In genomic region chr5:76813982-76814562, GRCh38 we compare ENCODE assay signal across 14 cellular contexts. TPM values are rescaled to one million over a fixed set of nuclear protein-coding genes. Genes with fewer than 3 reads are reported as not detected.
DNase-seq lines count a peak whose midpoint lies in the region; ATAC-seq and TF ChIP-seq lines count a peak whose summit lies in the region.
"Had no signal": no experiment of that assay in that cellular context is flagged by ENCODE, and none has a peak within 500 bp of the region (broad histone marks: within the 10 kb centered on the region; RNA-seq: fewer than 3 reads in every experiment).

No MANE protein-coding gene starts in this region.

- H2BK5ac ChIP-seq in mesenchymal stem cell (ENCODE audit: low read depth, low read length, poor library complexity, severe bottlenecking): no peak overlapping the region

- H3K27ac ChIP-seq in mesenchymal stem cell (ENCODE audit: low read length, poor library complexity, severe bottlenecking): peak overlapping the region; percentile 66
- H3K27ac ChIP-seq: ascending aorta, vagina, WERI-Rb-1 had no signal

- H3K36me3 ChIP-seq in mesenchymal stem cell (ENCODE audit: control insufficient read depth in 1 of 2, insufficient read depth in 2 of 2, low read depth in 1 of 2, low read length in 2 of 2) (no peaks in the 10 kb centered on the region), mucosa of descending colon (ENCODE audit: low read depth) (no peaks in the 10 kb centered on the region)
- H3K36me3 ChIP-seq: ascending aorta, vagina, WERI-Rb-1 had no signal

- H2AK5ac ChIP-seq in mesenchymal stem cell (ENCODE audit: low read length, severe bottlenecking): no peak overlapping the region

- H3K4me3 Mint-ChIP-seq in chondrocyte (ENCODE audit: unreplicated experiment): no peak overlapping the region
- H3K4me3 Mint-ChIP-seq: CD8-positive, alpha-beta T cell had no signal

- intact Hi-C loops in mucosa of descending colon (cut with DNase I, micrococcal nuclease): no loop called here

- no peaks in the 10 kb centered on the region for H3K9me3 Mint-ChIP-seq in chondrocyte (ENCODE audit: low read depth)
- H3K9me3 Mint-ChIP-seq: CD8-positive, alpha-beta T cell had no signal

- H3K27me3 ChIP-seq in mesenchymal stem cell (ENCODE audit: control insufficient read depth in 1 of 2, insufficient read depth in 1 of 2, low read length in 2 of 2): no peaks in the 10 kb centered on the region
- H3K27me3 ChIP-seq: ascending aorta, vagina had no signal

- no peaks in the 10 kb centered on the region for H3K79me1 ChIP-seq in mesenchymal stem cell (replicated peaks; ENCODE audit: low read length, poor library complexity, severe bottlenecking)

- H3K18ac ChIP-seq in mesenchymal stem cell (ENCODE audit: low read depth in 1 of 2, low read length in 2 of 2): no peak overlapping the region

- H2BK15ac ChIP-seq in mesenchymal stem cell (ENCODE audit: low read depth, poor library complexity, severe bottlenecking): no peak overlapping the region

- H3K27me3 Mint-ChIP-seq in chondrocyte (ENCODE audit: low read depth): no peaks in the 10 kb centered on the region

- no peak overlapping the region for H2BK12ac ChIP-seq in mesenchymal stem cell (ENCODE audit: low read length in 2 of 2)

- no peak for ATAC-seq in HG02642 (IDR thresholded peaks at IDR 0.05; ENCODE audit: poor library complexity, unreplicated experiment)
- no peak for ATAC-seq in mucosa of descending colon
- ATAC-seq: CD8-positive, alpha-beta T cell; esophagus mucosa; left colon had no signal

- H3K4ac ChIP-seq in mesenchymal stem cell (ENCODE audit: low read depth in 1 of 2, low read length in 2 of 2): no peak overlapping the region

- DNase-seq in COLO829 (ENCODE audit: low spot score) (peak; percentile 32), NCI-H226 (peak; percentile 81), chondrocyte (ENCODE audit: low spot score) (no peak), mesenchymal stem cell (peak; percentile 95), cerebellar nuclear complex (lab: John Stamatoyannopoulos, UW) (no peak), hypothalamus (lab: John Stamatoyannopoulos, UW) (no peak), mucosa of descending colon (no peak)
- DNase-seq: CD8-positive, alpha-beta T cell; left colon; WERI-Rb-1 had no signal

- H4K91ac ChIP-seq in mesenchymal stem cell (ENCODE audit: low read length): no peak overlapping the region

- H3K9ac ChIP-seq in mesenchymal stem cell (ENCODE audit: low read length): no peak overlapping the region

- TF ChIP-seq CTCF in chondrocyte (IDR thresholded peaks at IDR 0.05): no peak
- TF ChIP-seq CTCF in mucosa of descending colon (IDR thresholded peaks at IDR 0.05): no peak

- H3K14ac ChIP-seq in mesenchymal stem cell (ENCODE audit: low read length in 2 of 2): no peak overlapping the region

- H3K23ac ChIP-seq in mesenchymal stem cell (ENCODE audit: low read length in 2 of 2): no peak overlapping the region

- H3K4me1 ChIP-seq in mesenchymal stem cell (ENCODE audit: control insufficient read depth, insufficient read depth, low read depth, low read length) (peaks cover 8% of the 10 kb centered on the region), mucosa of descending colon (ENCODE audit: low read depth) (peaks cover 3% of the 10 kb centered on the region)
- H3K4me1 ChIP-seq: ascending aorta had no signal

- H2BK120ac ChIP-seq in mesenchymal stem cell (ENCODE audit: low read depth, low read length): no peak overlapping the region

- WGBS in mesenchymal stem cell: 39% methylated on average over 4 of the region's 4 CpGs

- peak overlapping the region; percentile 50 for H3K27ac Mint-ChIP-seq in chondrocyte (ENCODE audit: unreplicated experiment)
- H3K27ac Mint-ChIP-seq: CD8-positive, alpha-beta T cell had no signal

- H3K4me2 ChIP-seq in mesenchymal stem cell (ENCODE audit: low read length, poor library complexity, severe bottlenecking): no peak overlapping the region

- no peak overlapping the region for H3K4me3 ChIP-seq in mesenchymal stem cell (ENCODE audit: insufficient read depth in 1 of 2, low read depth in 1 of 2, low read length in 2 of 2)
- no peak overlapping the region for H3K4me3 ChIP-seq in mucosa of descending colon
- H3K4me3 ChIP-seq: ascending aorta, vagina had no signal

- H3K36me3 Mint-ChIP-seq in chondrocyte (ENCODE audit: low read depth): no peaks in the 10 kb centered on the region

- H3K9me3 ChIP-seq in mesenchymal stem cell (ENCODE audit: control insufficient read depth, low read length): no peaks in the 10 kb centered on the region
- peaks cover 3% of the 10 kb centered on the region for H3K9me3 ChIP-seq in mucosa of descending colon
- H3K9me3 ChIP-seq: ascending aorta, vagina had no signal

- no peak overlapping the region for H2AFZ ChIP-seq in mesenchymal stem cell (ENCODE audit: low read depth, low read length)

- peaks cover 10% of the 10 kb centered on the region for H3K4me1 Mint-ChIP-seq in chondrocyte (ENCODE audit: low read depth)

- H4K8ac ChIP-seq in mesenchymal stem cell (ENCODE audit: low read length): peak overlapping the region; percentile 55

RNA-seq across cellular contexts. Expression of gene F2RL1, which starts 4.8 kb away (rescaled TPM):
- total RNA-seq in chondrocyte (1.2 to 1.9 TPM (median 1.9 TPM) in 3 replicates), mucosa of descending colon (100 to 1,000 TPM in 2 of 3 donors, 10 to 100 TPM in 1; 58.1 to 177 (median 128) TPM)
- polyA plus RNA-seq in mesenchymal stem cell (2013, experiment 1 of 2): 51.1 TPM
- 51.8 TPM for polyA plus RNA-seq in mesenchymal stem cell (2013, experiment 2 of 2)

RNA-seq across cellular contexts. Expression of gene S100Z, which starts 35.7 kb away (rescaled TPM):
- total RNA-seq in chondrocyte (not detected in 3 replicates), mucosa of descending colon (under 1 TPM in 1 of 3 donors, not detected in 2; 0.78 TPM)
- polyA plus RNA-seq in mesenchymal stem cell (2013, experiment 1 of 2): not detected
- not detected for polyA plus RNA-seq in mesenchymal stem cell (2013, experiment 2 of 2)
- total RNA-seq: ascending aorta; CD8-positive, alpha-beta T cell; vagina had no signal

Comparison
In these comparisons a context has a peak if more than half of its experiments do, and no peak if none do; other contexts are left out.
1. DNase-seq: peak in COLO829 (single experiment), NCI-H226 (single experiment) and mesenchymal stem cell (single experiment); none in chondrocyte (single experiment), cerebellar nuclear complex (0 of 2), hypothalamus (0 of 51) and mucosa of descending colon (0 of 3).
2. RNA of gene F2RL1, which starts 4.8 kb away (total RNA-seq): 58.1 to 177 TPM in mucosa of descending colon; 1.2 to 1.9 TPM in chondrocyte; every median in the first group is over 10 times any median in the second.